8 cellular contexts compared by ENCODE assay signal in genomic region chr18:34710430-34711386, GRCh38. TPM values are rescaled to one million over a fixed set of nuclear protein-coding genes. Genes with fewer than 3 reads are reported as not detected.
DNase-seq lines count a peak whose midpoint lies in the region; ATAC-seq, FAIRE-seq and TF ChIP-seq lines count a peak whose summit lies in the region.

No MANE protein-coding gene starts in this region.

- peaks cover 8% of the 10 kb centered on the region for H3K36me3 Mint-ChIP-seq in Calu3 (ENCODE audit: insufficient read depth, unreplicated experiment)

- H3K27ac Mint-ChIP-seq in Calu3 (ENCODE audit: unreplicated experiment): no peak overlapping the region

- CTCF ChIA-PET in Calu3 (lab: Charles Lee): interaction anchor here (1.8 kb wide), 1 partner anchor 49 kb away, joined by 5 read pairs; no protein-coding TSS in a partner anchor

- TF ChIP-seq POLR2A in GM12892 (IDR thresholded peaks at IDR 0.05; ENCODE audit: low read depth, low read length): no peak

- FAIRE-seq in GM12892 (lab: Jason Lieb, UNC): no peak

- intact Hi-C loops in Calu3 (cut with micrococcal nuclease; ENCODE audit: unreplicated experiment): no loop called here

- H3K4me3 Mint-ChIP-seq in Calu3 (ENCODE audit: low read depth, unreplicated experiment): no peak overlapping the region

- peak; percentile 17 for DNase-seq in LHCN-M2 (ENCODE audit: low read depth)
- DNase-seq in hepatic stellate cell (ENCODE audit: low spot score): peak; percentile 26
- DNase-seq in substantia nigra (lab: John Stamatoyannopoulos, UW): peak in 9 of 49 donors; percentile 6 to 52 (median 15)
- no peak for DNase-seq in Calu3
- DNase-seq in GM12892 (ENCODE audit: insufficient read length): no peak
- no peak for DNase-seq in NCI-H226

- H3K4me1 Mint-ChIP-seq in Calu3 (ENCODE audit: low read depth, unreplicated experiment): peaks cover 23% of the 10 kb centered on the region

- no peaks in the 10 kb centered on the region for H3K9me3 Mint-ChIP-seq in Calu3 (ENCODE audit: low read depth, unreplicated experiment)

- no peaks in the 10 kb centered on the region for H3K27me3 Mint-ChIP-seq in Calu3 (ENCODE audit: unreplicated experiment)

- ATAC-seq in SK-N-SH treated with all-trans-retinoic acid at 6 μM for 48 hours (peak; percentile 83), HG03378 (IDR thresholded peaks at IDR 0.05; ENCODE audit: unreplicated experiment) (no peak)

- no peak for TF ChIP-seq CTCF in Calu3 (IDR thresholded peaks at IDR 0.05; ENCODE audit: unreplicated experiment)

- BruUV-seq in Calu3 (replicated peaks; lab: Mats Ljungman, UMichigan): no TSS peak

- peak overlapping the region; percentile 46 for H3K27ac ChIP-seq in substantia nigra (ENCODE audit: low read depth, low read length, poor library complexity, severe bottlenecking)

TF ChIP-seq in SK-N-SH treated with all-trans-retinoic acid at 6 μM for 48 hours, 23 proteins besides CTCF, POLR2A, EP300 and RAD21:
- TF ChIP-seq ZNF70 (CRISPR knock-in tag; IDR thresholded peaks at IDR 0.05) (no peak), TCF4 (CRISPR knock-in tag; IDR thresholded peaks at IDR 0.05; ENCODE audit: borderline replicate concordance) (no peak)
- TF ChIP-seq, protein P1, sequence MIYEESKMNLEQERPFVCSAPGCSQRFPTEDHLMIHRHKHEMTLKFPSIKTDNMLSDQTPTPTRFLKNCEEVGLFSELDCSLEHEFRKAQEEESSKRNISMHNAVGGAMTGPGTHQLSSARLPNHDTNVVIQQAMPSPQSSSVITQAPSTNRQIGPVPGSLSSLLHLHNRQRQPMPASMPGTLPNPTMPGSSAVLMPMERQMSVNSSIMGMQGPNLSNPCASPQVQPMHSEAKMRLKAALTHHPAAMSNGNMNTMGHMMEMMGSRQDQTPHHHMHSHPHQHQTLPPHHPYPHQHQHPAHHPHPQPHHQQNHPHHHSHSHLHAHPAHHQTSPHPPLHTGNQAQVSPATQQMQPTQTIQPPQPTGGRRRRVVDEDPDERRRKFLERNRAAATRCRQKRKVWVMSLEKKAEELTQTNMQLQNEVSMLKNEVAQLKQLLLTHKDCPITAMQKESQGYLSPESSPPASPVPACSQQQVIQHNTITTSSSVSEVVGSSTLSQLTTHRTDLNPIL (CRISPR knock-in tag; IDR thresholded peaks at IDR 0.05; ENCODE audit: low read depth): no peak

RNA-seq across cellular contexts. Expression of gene DTNA, which starts 0.6 kb away (rescaled TPM):
- total RNA-seq in LHCN-M2 (2014; rRNA removed) (6.9 and 7.1 TPM in 2 replicates), Calu3 (2022) (9.0 and 10.9 TPM in 2 replicates)
- 3.4 TPM for polyA plus RNA-seq in LHCN-M2 (2012)
- 0.36 TPM for polyA plus RNA-seq in GM12892 (2012; ENCODE audit: missing spikeins)

Comparison
In these comparisons a context has a peak if more than half of its experiments do, and no peak if none do; other contexts are left out.
1. DNase-seq: peak in LHCN-M2 (single experiment) and hepatic stellate cell (single experiment); none in Calu3 (single experiment), GM12892 (single experiment) and NCI-H226 (single experiment).